ENCODE assay signal across 13 cellular contexts in the genomic region with DNA sequence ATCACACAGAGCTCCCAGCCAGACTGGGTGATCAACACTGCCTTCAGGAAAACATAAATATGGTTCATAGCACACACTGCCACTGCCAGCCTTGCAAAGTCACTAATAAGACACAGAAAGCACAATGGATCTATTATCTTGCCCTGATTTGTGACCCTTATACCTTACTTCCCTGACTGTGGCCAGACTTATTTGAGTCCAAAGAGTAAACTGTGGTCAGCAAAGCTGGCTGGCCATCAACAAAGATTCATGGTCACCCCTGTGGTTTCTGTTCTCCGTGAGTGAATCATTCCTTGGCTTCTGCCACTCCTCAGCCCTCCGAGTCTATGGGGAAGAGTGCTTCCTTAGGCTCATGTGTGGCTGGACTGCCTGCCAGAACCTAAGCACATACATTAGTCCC.
A peak's percentile ranks its signal among the peaks of the same experiment; 100 is the strongest.
DNase-seq lines count a peak whose midpoint lies in the region; ATAC-seq, FAIRE-seq and TF ChIP-seq lines count a peak whose summit lies in the region.
"Had no signal": no experiment of that assay in that cellular context is flagged by ENCODE, and none has a peak within 500 bp of the region (broad histone marks: within the 10 kb centered on the region; RNA-seq: fewer than 3 reads in every experiment).

No MANE protein-coding gene starts in this region.

- H3K9me3 Mint-ChIP-seq in activated T-helper 17 cell treated with anti-CD3 and anti-CD28 coated beads, Interleukin-2, amount 50 U/mL, for 72 hours = peaks cover 3% of the 10 kb centered on the region
- H3K9me3 Mint-ChIP-seq: CD8-positive, alpha-beta memory T cell; dendritic cell treated with granulocyte-macrophage colony-stimulating factor and Interleukin-4, amounts not matched to agents 40 ng/mL and 50 ng/mL, for 4 days; memory B cell had no signal

- no peak overlapping the region for H3K27ac ChIP-seq in mesenchymal stem cell (ENCODE audit: low read length, poor library complexity, severe bottlenecking)
- H3K27ac ChIP-seq: uterus had no signal

- no peaks in the 10 kb centered on the region for H3K36me3 ChIP-seq in BJ (ENCODE audit: control insufficient read depth, insufficient read depth, low read length)
- H3K36me3 ChIP-seq in mesenchymal stem cell (ENCODE audit: control insufficient read depth in 1 of 2, insufficient read depth in 2 of 2, low read depth in 1 of 2, low read length in 2 of 2) = no peaks in the 10 kb centered on the region
- H3K36me3 ChIP-seq: uterus had no signal

- no peaks in the 10 kb centered on the region for H3K27me3 Mint-ChIP-seq in activated T-helper 17 cell treated with anti-CD3 and anti-CD28 coated beads, Interleukin-2, amount 50 U/mL, for 72 hours
- H3K27me3 Mint-ChIP-seq: dendritic cell treated with granulocyte-macrophage colony-stimulating factor and Interleukin-4, amounts not matched to agents 40 ng/mL and 50 ng/mL, for 4 days; memory B cell had no signal

- ATAC-seq in activated T-helper 17 cell treated with anti-CD3 and anti-CD28 coated beads, Interleukin-2, amount 50 U/mL, for 72 hours (replicated peaks) = no peak
- no peak for ATAC-seq in GM19397 (IDR thresholded peaks at IDR 0.05; ENCODE audit: unreplicated experiment)

- 0% methylated on average over 2 of the region's 2 CpGs for WGBS in mesenchymal stem cell

- no peak for TF ChIP-seq CTCF in BJ (IDR thresholded peaks at IDR 0.05; ENCODE audit: insufficient read depth, low read depth, low read length)
- no peak for TF ChIP-seq CTCF in epithelial cell of proximal tubule (conservative IDR thresholded peaks at IDR 0.05; ENCODE audit: low read depth, low read length)

- H3K4me3 ChIP-seq in BJ (ENCODE audit: low read depth, low read length) (no peak overlapping the region), epithelial cell of proximal tubule (ENCODE audit: low read depth, low read length) (no peak overlapping the region), mesenchymal stem cell (ENCODE audit: insufficient read depth in 1 of 2, low read depth in 1 of 2, low read length in 2 of 2) (peak overlapping the region in 1 of 2 experiments; percentile 16)
- H3K4me3 ChIP-seq: uterus had no signal

- no peak overlapping the region for H4K8ac ChIP-seq in mesenchymal stem cell (ENCODE audit: low read length)

- H3K4me2 ChIP-seq in mesenchymal stem cell (ENCODE audit: low read length, poor library complexity, severe bottlenecking) = no peak overlapping the region

- CTCF ChIA-PET in BJ (lab: Yijun Ruan, JAX) = interaction anchor here (0.5 to 1.0 kb wide), 2 partner anchors 15 to 619 kb away, joined by 3 to 5 read pairs; no protein-coding TSS in a partner anchor

- H3K9me3 ChIP-seq in mesenchymal stem cell (ENCODE audit: control insufficient read depth, low read length) = no peaks in the 10 kb centered on the region
- H3K9me3 ChIP-seq: uterus had no signal

- peaks cover 1% of the 10 kb centered on the region; the same call in 1 of the 2 replicates for H3K27me3 ChIP-seq in BJ (ENCODE audit: control insufficient read depth, insufficient read depth, low read length)
- H3K27me3 ChIP-seq in mesenchymal stem cell (ENCODE audit: control insufficient read depth in 1 of 2, insufficient read depth in 1 of 2, low read length in 2 of 2) = no peaks in the 10 kb centered on the region
- H3K27me3 ChIP-seq: uterus had no signal

- H3K18ac ChIP-seq in mesenchymal stem cell (ENCODE audit: low read depth in 1 of 2, low read length in 2 of 2) = no peak overlapping the region

- H3K4me1 Mint-ChIP-seq in activated T-helper 17 cell treated with anti-CD3 and anti-CD28 coated beads, Interleukin-2, amount 50 U/mL, for 72 hours = peaks cover 5% of the 10 kb centered on the region
- H3K4me1 Mint-ChIP-seq: memory B cell had no signal

- FAIRE-seq in RCC 7860 (lab: Jason Lieb, UNC) = peak; percentile 92

- no peak overlapping the region for H3K4ac ChIP-seq in mesenchymal stem cell (ENCODE audit: low read depth in 1 of 2, low read length in 2 of 2)

- peak; percentile 70 for DNase-seq in BJ (ENCODE audit: low read depth)
- peak; percentile 85 for DNase-seq in RCC 7860 (ENCODE audit: low spot score)
- DNase-seq in epithelial cell of proximal tubule (ENCODE audit: low read depth) = peak; percentile 74
- peak; percentile 87 for DNase-seq in mesenchymal stem cell
- DNase-seq in activated CD4-positive, alpha-beta T cell treated with anti-CD3 and anti-CD28 coated beads for 48 hours = no peak
- DNase-seq in activated naive CD4-positive, alpha-beta T cell (lab: John Stamatoyannopoulos, UW) = no peak
- DNase-seq: CD8-positive, alpha-beta memory T cell; NCI-H1092 treated with DMSO at 0.1 percent for 48 hours; uterus had no signal

- no peak overlapping the region for H2BK12ac ChIP-seq in mesenchymal stem cell (ENCODE audit: low read length in 2 of 2)

- no peak overlapping the region for H3K4me3 Mint-ChIP-seq in activated T-helper 17 cell treated with anti-CD3 and anti-CD28 coated beads, Interleukin-2, amount 50 U/mL, for 72 hours
- H3K4me3 Mint-ChIP-seq: CD8-positive, alpha-beta memory T cell; dendritic cell treated with granulocyte-macrophage colony-stimulating factor and Interleukin-4, amounts not matched to agents 40 ng/mL and 50 ng/mL, for 4 days; memory B cell had no signal

- no peak overlapping the region for H3K27ac Mint-ChIP-seq in activated T-helper 17 cell treated with anti-CD3 and anti-CD28 coated beads, Interleukin-2, amount 50 U/mL, for 72 hours
- H3K27ac Mint-ChIP-seq: CD8-positive, alpha-beta memory T cell; dendritic cell treated with granulocyte-macrophage colony-stimulating factor and Interleukin-4, amounts not matched to agents 40 ng/mL and 50 ng/mL, for 4 days; memory B cell had no signal

- H3K14ac ChIP-seq in mesenchymal stem cell (ENCODE audit: low read length in 2 of 2) = no peak overlapping the region

- no peak overlapping the region for H2AFZ ChIP-seq in mesenchymal stem cell (ENCODE audit: low read depth, low read length)

- no peak overlapping the region for H4K91ac ChIP-seq in mesenchymal stem cell (ENCODE audit: low read length)

- H2BK15ac ChIP-seq in mesenchymal stem cell (ENCODE audit: low read depth, poor library complexity, severe bottlenecking) = no peak overlapping the region

- H3K36me3 Mint-ChIP-seq in activated T-helper 17 cell treated with anti-CD3 and anti-CD28 coated beads, Interleukin-2, amount 50 U/mL, for 72 hours (ENCODE audit: low read depth) = no peaks in the 10 kb centered on the region
- H3K36me3 Mint-ChIP-seq: CD8-positive, alpha-beta memory T cell; memory B cell had no signal

- H2AK5ac ChIP-seq in mesenchymal stem cell (ENCODE audit: low read length, severe bottlenecking) = no peak overlapping the region

- POLR2A ChIA-PET in BJ (lab: Charles Lee) = no interaction called here

- no peaks in the 10 kb centered on the region for H3K79me1 ChIP-seq in mesenchymal stem cell (replicated peaks; ENCODE audit: low read length, poor library complexity, severe bottlenecking)

- H2BK5ac ChIP-seq in mesenchymal stem cell (ENCODE audit: low read depth, low read length, poor library complexity, severe bottlenecking) = no peak overlapping the region

- peak overlapping the region; percentile 14 for H3K9ac ChIP-seq in mesenchymal stem cell (ENCODE audit: low read length)

- no peak overlapping the region for H2BK120ac ChIP-seq in mesenchymal stem cell (ENCODE audit: low read depth, low read length)

- peaks cover 7% of the 10 kb centered on the region for H3K4me1 ChIP-seq in mesenchymal stem cell (ENCODE audit: control insufficient read depth, insufficient read depth, low read depth, low read length)
- H3K4me1 ChIP-seq: uterus had no signal

- no peak overlapping the region for H3K23ac ChIP-seq in mesenchymal stem cell (ENCODE audit: low read length in 2 of 2)

Comparison
In these comparisons a context has a peak if more than half of its experiments do, and no peak if none do; other contexts are left out.
1. DNase-seq: peak in BJ (single experiment), RCC 7860 (single experiment), epithelial cell of proximal tubule (single experiment) and mesenchymal stem cell (single experiment); none in activated CD4-positive, alpha-beta T cell treated with anti-CD3 and anti-CD28 coated beads for 48 hours (single experiment) and activated naive CD4-positive, alpha-beta T cell (0 of 4).